ENCODE assay signal across 8 cellular contexts in the genomic region with DNA sequence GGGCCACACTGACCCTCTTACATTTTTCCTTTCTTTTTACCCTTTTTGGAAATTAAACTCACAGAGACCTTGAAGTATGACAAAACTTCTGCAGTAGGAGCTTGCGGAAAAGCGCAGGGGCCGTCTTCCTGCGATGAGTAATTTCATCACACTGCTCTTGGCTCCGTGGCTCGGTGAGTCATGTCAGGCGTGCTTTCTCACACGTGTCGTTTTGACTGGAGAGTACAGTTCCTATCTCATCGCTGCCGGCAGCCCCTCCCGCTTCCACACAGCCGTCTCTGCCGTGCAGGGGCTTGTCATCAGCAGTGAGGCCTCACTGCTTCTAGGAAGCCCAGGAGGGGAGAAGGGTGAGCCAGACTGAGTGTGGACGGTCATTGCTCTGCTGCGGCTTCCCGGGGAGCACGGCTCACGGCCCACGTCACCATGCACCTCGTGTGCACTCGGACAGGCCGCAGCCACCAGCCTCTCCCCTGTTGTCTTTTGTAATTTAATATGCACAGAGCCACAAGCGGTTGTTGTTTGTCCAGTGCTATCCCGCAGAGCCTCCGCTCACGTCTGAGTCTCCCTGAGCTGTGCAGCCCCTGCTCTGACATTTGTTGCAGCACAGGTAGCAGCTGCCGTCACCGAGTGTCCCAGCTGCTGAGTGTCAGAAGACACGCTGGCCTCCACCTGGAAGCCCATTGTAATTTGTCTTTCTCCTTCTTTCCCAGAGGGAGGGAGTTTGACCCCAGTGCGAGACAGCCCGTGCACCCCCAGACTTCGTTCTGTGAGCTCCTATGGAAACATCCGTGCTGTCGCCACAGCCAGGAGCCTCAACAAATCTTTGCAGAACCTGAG.
DNase-seq lines count a peak whose midpoint lies in the region; ATAC-seq and TF ChIP-seq lines count a peak whose summit lies in the region.

No MANE protein-coding gene starts in this region.

- H3K9ac ChIP-seq in mesendoderm (ENCODE audit: low read length) = no peak overlapping the region

- no peak overlapping the region for H3K4ac ChIP-seq in mesendoderm (ENCODE audit: low read depth, low read length)

- no peaks in the 10 kb centered on the region for H3K9me3 Mint-ChIP-seq in T-helper 1 cell treated with Interleukin-12 subunit alpha and Interleukin-12 subunit beta and Interleukin-4 antibody, amounts not matched to agents 30 μg/mL and 1 μg/mL, for 36 hours

- peaks cover 51% of the 10 kb centered on the region for H3K36me3 Mint-ChIP-seq in T-helper 1 cell treated with Interleukin-12 subunit alpha and Interleukin-12 subunit beta and Interleukin-4 antibody, amounts not matched to agents 30 μg/mL and 1 μg/mL, for 36 hours (ENCODE audit: low read depth)

- H3K4me1 Mint-ChIP-seq in T-helper 1 cell treated with Interleukin-12 subunit alpha and Interleukin-12 subunit beta and Interleukin-4 antibody, amounts not matched to agents 30 μg/mL and 1 μg/mL, for 36 hours (ENCODE audit: low read depth) = peaks cover 61% of the 10 kb centered on the region

- H4K8ac ChIP-seq in mesendoderm (ENCODE audit: low read depth, low read length) = no peak overlapping the region

- H2BK5ac ChIP-seq in mesendoderm (ENCODE audit: low read length) = no peak overlapping the region

- H2AK5ac ChIP-seq in mesendoderm (ENCODE audit: low read length) = no peak overlapping the region

- no peaks in the 10 kb centered on the region for H3K9me3 ChIP-seq in adrenal gland (replicated peaks in 1 of 3)

- no peak overlapping the region for H3K56ac ChIP-seq in mesendoderm (ENCODE audit: low read length)

- no peak overlapping the region for H2BK15ac ChIP-seq in mesendoderm (replicated peaks; ENCODE audit: low read depth)

- no peak overlapping the region for H4K5ac ChIP-seq in mesendoderm (ENCODE audit: low read length)

- H2BK120ac ChIP-seq in mesendoderm (ENCODE audit: low read depth, low read length) = no peak overlapping the region

- no peaks in the 10 kb centered on the region for H3K79me1 ChIP-seq in mesendoderm (ENCODE audit: low read length)

- 36 to 53% (median 39%) methylated on average over 19 to 35 of the region's 35 CpGs for WGBS in adrenal gland, 4 donors
- no CpG with 5 or more reads among the region's 35 CpGs for WGBS in mesendoderm (ENCODE audit: extremely low coverage, insufficient coverage, low lambda C conversion rate)

- H3K4me2 ChIP-seq in mesendoderm (ENCODE audit: low read length) = no peak overlapping the region

- no peak overlapping the region for H3K18ac ChIP-seq in mesendoderm (ENCODE audit: low read length)

- no peaks in the 10 kb centered on the region for H3K79me2 ChIP-seq in mesendoderm (ENCODE audit: control insufficient read depth, insufficient read depth, low read length)

- H3K23ac ChIP-seq in mesendoderm (ENCODE audit: low read length) = no peak overlapping the region

- peaks cover 0 to 11% of the 10 kb centered on the region in 2 donors for H3K36me3 ChIP-seq in adrenal gland (replicated peaks in 1 of 2)
- no peaks in the 10 kb centered on the region for H3K36me3 ChIP-seq in mesendoderm (ENCODE audit: control insufficient read depth, insufficient read depth, low read length)

- peak overlapping the region; percentile 66 to 90 (median 85) for H3K27ac ChIP-seq in adrenal gland
- H3K27ac ChIP-seq in mesendoderm (ENCODE audit: low read depth, low read length) = no peak overlapping the region

- intact Hi-C loops in Right ventricle myocardium superior (cut with DNase I) (no loop called here), cardiac septum (cut with DNase I) (no loop called here), adrenal gland (cut with DNase I) (no loop called here)

- TF ChIP-seq CTCF in adrenal gland (IDR thresholded peaks at IDR 0.05) = no peak

- peak overlapping the region; percentile 81 for H3K4me3 Mint-ChIP-seq in T-helper 1 cell treated with Interleukin-12 subunit alpha and Interleukin-12 subunit beta and Interleukin-4 antibody, amounts not matched to agents 30 μg/mL and 1 μg/mL, for 36 hours

- DNase-seq in Right ventricle myocardium superior (peak; percentile 83), cardiac septum (ENCODE audit: low spot score) (no peak), HPDE6-E6E7 (ENCODE audit: extremely low spot score) (peak; percentile 98), adrenal gland (peak; percentile 75 to 95 (median 94)), iris pigment epithelial cell (ENCODE audit: low read depth) (peak; percentile 98), mesendoderm (no peak)
- peak; percentile 89 for DNase-seq in stimulated activated CD4-positive, alpha-beta T cell treated with anti-CD3 and anti-CD28 coated beads, Interleukin-2, amount 100 ng/mL, for 4 hours (ENCODE audit: low read depth)

- H3K27me3 ChIP-seq in adrenal gland = no peaks in the 10 kb centered on the region
- no peaks in the 10 kb centered on the region for H3K27me3 ChIP-seq in mesendoderm (ENCODE audit: insufficient read depth, low read length, poor library complexity)

- H3K27me3 Mint-ChIP-seq in T-helper 1 cell treated with Interleukin-12 subunit alpha and Interleukin-12 subunit beta and Interleukin-4 antibody, amounts not matched to agents 30 μg/mL and 1 μg/mL, for 36 hours (ENCODE audit: low read depth) = no peaks in the 10 kb centered on the region

- H3K4me1 ChIP-seq in adrenal gland (replicated peaks in 1 of 2) (peaks cover 15 to 22% of the 10 kb centered on the region in 2 donors), mesendoderm (ENCODE audit: control insufficient read depth, low read depth, low read length) (no peaks in the 10 kb centered on the region)

- ATAC-seq in Right ventricle myocardium superior (ENCODE audit: poor library complexity) = peak; percentile 95

- TF ChIP-seq POLR2A in adrenal gland (IDR thresholded peaks at IDR 0.05) = peak in 1 of 2 donors; percentile 41

- H3K27ac Mint-ChIP-seq in T-helper 1 cell treated with Interleukin-12 subunit alpha and Interleukin-12 subunit beta and Interleukin-4 antibody, amounts not matched to agents 30 μg/mL and 1 μg/mL, for 36 hours = peak overlapping the region; percentile 94

- H3K4me3 ChIP-seq in adrenal gland (no peak overlapping the region), mesendoderm (ENCODE audit: low read length) (no peak overlapping the region)

Comparison
In these comparisons a context has a peak if more than half of its experiments do, and no peak if none do; other contexts are left out.
1. DNase-seq: peak in Right ventricle myocardium superior (single experiment), HPDE6-E6E7 (single experiment), adrenal gland (7 of 7), iris pigment epithelial cell (single experiment) and stimulated activated CD4-positive, alpha-beta T cell treated with anti-CD3 and anti-CD28 coated beads, Interleukin-2, amount 100 ng/mL, for 4 hours (single experiment); none in cardiac septum (single experiment) and mesendoderm (single experiment).